ENCODE assay signal across 20 cellular contexts in the genomic region with DNA sequence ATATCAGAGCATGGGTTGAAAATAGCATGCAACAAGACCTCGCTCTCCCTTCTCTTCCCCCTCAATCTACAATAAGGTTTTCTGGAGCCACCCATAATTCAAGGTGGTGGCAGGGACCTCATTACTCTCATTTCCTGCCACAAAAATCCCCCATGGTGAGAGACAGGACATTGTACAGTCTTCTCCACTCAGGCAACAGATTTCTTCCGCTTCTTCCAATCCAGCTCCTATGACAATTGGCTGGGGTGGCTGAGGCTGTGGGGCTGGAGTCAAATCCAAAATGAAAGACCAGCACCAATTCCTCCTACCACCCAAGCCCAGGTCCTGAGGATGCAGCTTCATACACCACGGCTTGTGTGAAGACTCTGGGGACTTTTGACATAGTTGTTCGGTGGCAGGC. TPM values are rescaled to one million over a fixed set of nuclear protein-coding genes. Genes with fewer than 3 reads are reported as not detected.
DNase-seq lines count a peak whose midpoint lies in the region; ATAC-seq and TF ChIP-seq lines count a peak whose summit lies in the region.
"Had no signal": no experiment of that assay in that cellular context is flagged by ENCODE, and none has a peak within 500 bp of the region (broad histone marks: within the 10 kb centered on the region; RNA-seq: fewer than 3 reads in every experiment).

No MANE protein-coding gene starts in this region.

- no peaks in the 10 kb centered on the region for H3K9me3 Mint-ChIP-seq in activated naive CD4-positive, alpha-beta T cell treated with anti-CD3 and anti-CD28 coated beads, Interleukin-2, amount 10 ng/mL, durations not matched to agents 7 days and 5 days
- H3K9me3 Mint-ChIP-seq in activated naive CD8-positive, alpha-beta T cell (ENCODE audit: low read depth) = no peaks in the 10 kb centered on the region
- H3K9me3 Mint-ChIP-seq in stimulated activated memory B cell treated with anti-CD40 and anti-IgM and Interleukin-4, amounts not matched to agents 10 μg/mL and 1 μg/mL and 100 μg/mL, for 72 hours = no peaks in the 10 kb centered on the region
- H3K9me3 Mint-ChIP-seq in CD14-positive monocyte = no peaks in the 10 kb centered on the region
- H3K9me3 Mint-ChIP-seq: GM23338 had no signal

- peaks cover 47% of the 10 kb centered on the region for H3K36me3 Mint-ChIP-seq in activated naive CD4-positive, alpha-beta T cell treated with anti-CD3 and anti-CD28 coated beads, Interleukin-2, amount 10 ng/mL, durations not matched to agents 7 days and 5 days
- peaks cover 4% of the 10 kb centered on the region for H3K36me3 Mint-ChIP-seq in activated naive CD8-positive, alpha-beta T cell
- H3K36me3 Mint-ChIP-seq in stimulated activated memory B cell treated with anti-CD40 and anti-IgM and Interleukin-4, amounts not matched to agents 10 μg/mL and 1 μg/mL and 100 μg/mL, for 72 hours = peaks cover 22% of the 10 kb centered on the region
- H3K36me3 Mint-ChIP-seq in CD14-positive monocyte = peaks cover 30 to 48% of the 10 kb centered on the region in 2 donors

- H3K4me1 Mint-ChIP-seq in activated naive CD4-positive, alpha-beta T cell treated with anti-CD3 and anti-CD28 coated beads, Interleukin-2, amount 10 ng/mL, durations not matched to agents 7 days and 5 days = peaks cover 32% of the 10 kb centered on the region
- peaks cover 33% of the 10 kb centered on the region for H3K4me1 Mint-ChIP-seq in activated naive CD8-positive, alpha-beta T cell (ENCODE audit: low read depth)
- peaks cover 27% of the 10 kb centered on the region for H3K4me1 Mint-ChIP-seq in stimulated activated memory B cell treated with anti-CD40 and anti-IgM and Interleukin-4, amounts not matched to agents 10 μg/mL and 1 μg/mL and 100 μg/mL, for 72 hours
- H3K4me1 Mint-ChIP-seq in CD14-positive monocyte = peaks cover 15% of the 10 kb centered on the region
- H3K4me1 Mint-ChIP-seq: GM23338 had no signal

- peak; percentile 27 for ATAC-seq in HG03378 (IDR thresholded peaks at IDR 0.05; ENCODE audit: unreplicated experiment)
- no peak for ATAC-seq in stimulated activated memory B cell treated with anti-CD40 and anti-IgM and Interleukin-4, amounts not matched to agents 10 μg/mL and 1 μg/mL and 100 μg/mL, for 72 hours
- ATAC-seq: gastroesophageal sphincter, GM23338 had no signal

- intact Hi-C loops in CD14-positive monocyte (cut with micrococcal nuclease) = no loop called here

- CTCF ChIA-PET in activated naive CD4-positive, alpha-beta T cell treated with anti-CD3 and anti-CD28 coated beads, Interleukin-2, amount 10 ng/mL, durations not matched to agents 7 days and 5 days (lab: Charles Lee) = interaction anchor here (0.7 to 1.0 kb wide), 2 partner anchors 37 to 38 kb away, joined by 3 read pairs; no protein-coding TSS in a partner anchor

- no peak for TF ChIP-seq CTCF in CD14-positive monocyte (IDR thresholded peaks at IDR 0.05)

- peak overlapping the region; percentile 58 for H3K27ac Mint-ChIP-seq in activated naive CD4-positive, alpha-beta T cell treated with anti-CD3 and anti-CD28 coated beads, Interleukin-2, amount 10 ng/mL, durations not matched to agents 7 days and 5 days
- H3K27ac Mint-ChIP-seq in activated naive CD8-positive, alpha-beta T cell = peak overlapping the region; percentile 87
- H3K27ac Mint-ChIP-seq in stimulated activated memory B cell treated with anti-CD40 and anti-IgM and Interleukin-4, amounts not matched to agents 10 μg/mL and 1 μg/mL and 100 μg/mL, for 72 hours = peak overlapping the region; percentile 92
- no peak overlapping the region for H3K27ac Mint-ChIP-seq in CD14-positive monocyte
- H3K27ac Mint-ChIP-seq: GM23338 had no signal

- no peaks in the 10 kb centered on the region for H3K27me3 Mint-ChIP-seq in activated naive CD4-positive, alpha-beta T cell treated with anti-CD3 and anti-CD28 coated beads, Interleukin-2, amount 10 ng/mL, durations not matched to agents 7 days and 5 days
- no peaks in the 10 kb centered on the region for H3K27me3 Mint-ChIP-seq in activated naive CD8-positive, alpha-beta T cell
- no peaks in the 10 kb centered on the region for H3K27me3 Mint-ChIP-seq in stimulated activated memory B cell treated with anti-CD40 and anti-IgM and Interleukin-4, amounts not matched to agents 10 μg/mL and 1 μg/mL and 100 μg/mL, for 72 hours
- H3K27me3 Mint-ChIP-seq in CD14-positive monocyte (ENCODE audit: low read depth in 3 of 3) = peaks cover 0 to 11% (median 1%) of the 10 kb centered on the region in 3 donors

- H3K4me3 Mint-ChIP-seq in activated naive CD4-positive, alpha-beta T cell treated with anti-CD3 and anti-CD28 coated beads, Interleukin-2, amount 10 ng/mL, durations not matched to agents 7 days and 5 days = no peak overlapping the region
- H3K4me3 Mint-ChIP-seq in activated naive CD8-positive, alpha-beta T cell = no peak overlapping the region
- H3K4me3 Mint-ChIP-seq in stimulated activated memory B cell treated with anti-CD40 and anti-IgM and Interleukin-4, amounts not matched to agents 10 μg/mL and 1 μg/mL and 100 μg/mL, for 72 hours = peak overlapping the region; percentile 23
- H3K4me3 Mint-ChIP-seq in CD14-positive monocyte = no peak overlapping the region
- H3K4me3 Mint-ChIP-seq: GM23338 had no signal

- no peak for DNase-seq in activated naive CD4-positive, alpha-beta T cell treated with anti-CD3 and anti-CD28 coated beads, Interleukin-2, amount 10 ng/mL, durations not matched to agents 7 days and 5 days
- no peak for DNase-seq in activated naive CD4-positive, alpha-beta T cell treated with Interleukin-2 at 50 U/mL for 16 hours
- DNase-seq in CD14-positive monocyte (ENCODE audit: low spot score) = no peak
- no peak for DNase-seq in NCI-H1048 (lab: John Stamatoyannopoulos, UW)
- DNase-seq in NCI-H524 (lab: John Stamatoyannopoulos, UW) = no peak
- DNase-seq: activated gamma-delta T cell treated with Interleukin-2 at 50 U/mL for 16 hours; brain microvascular endothelial cell; COR-L47; dermis blood vessel endothelial cell; EL; KBM-7; left ventricle myocardium inferior; NCI-H1092 treated with DMSO at 0.1 percent for 48 hours; NCI-H69; stimulated activated CD4-positive, alpha-beta T cell treated with anti-CD3 and anti-CD28 coated beads, Interleukin-2, amount 100 ng/mL, for 24 hours had no signal

RNA-seq across cellular contexts. Expression of gene NKRF, which starts 40.3 kb away (rescaled TPM):
- polyA plus RNA-seq in CD14-positive monocyte = 1 to 10 TPM; 1.3 to 2.4 TPM

RNA-seq across cellular contexts. Expression of gene SEPTIN6, which starts 46.5 kb away (rescaled TPM):
- 10 to 100 TPM; 21.8 to 31.1 TPM for polyA plus RNA-seq in CD14-positive monocyte

Comparison
In these comparisons a context has a peak if more than half of its experiments do, and no peak if none do; other contexts are left out.
1. H3K27ac Mint-ChIP-seq: peak in activated naive CD4-positive, alpha-beta T cell treated with anti-CD3 and anti-CD28 coated beads, Interleukin-2, amount 10 ng/mL, durations not matched to agents 7 days and 5 days (single experiment), activated naive CD8-positive, alpha-beta T cell (single experiment) and stimulated activated memory B cell treated with anti-CD40 and anti-IgM and Interleukin-4, amounts not matched to agents 10 μg/mL and 1 μg/mL and 100 μg/mL, for 72 hours (single experiment); none in CD14-positive monocyte (0 of 7).